35 cellular contexts compared by ENCODE assay signal in genomic region chr4:144873591-144873990, GRCh38.
"Had no signal": no experiment of that assay in that cellular context is flagged by ENCODE, and none has a peak within 500 bp of the region (broad histone marks: within the 10 kb centered on the region; RNA-seq: fewer than 3 reads in every experiment).

No MANE protein-coding gene starts in this region.

- H3K4me2 ChIP-seq: KMS-11 had no signal

- H3K9me3 ChIP-seq: MG63 had no signal

- H3K36me3 ChIP-seq: MG63 had no signal

- H3K4me3 ChIP-seq: MG63 had no signal

- H3K9ac ChIP-seq: KMS-11 had no signal

- H3K27me3 ChIP-seq: MG63 had no signal

- H3K27ac ChIP-seq: KMS-11 had no signal

- DNase-seq: Karpas-422, Kasumi-1, MG63, MM.1S, MV-4-11, NCI-H1048, NCI-H1092, NCI-H1092 treated with DMSO at 0.1 percent for 48 hours, NCI-H1105, NCI-H1105 treated with DMSO at 0.1 percent for 48 hours, NCI-H1417, NCI-H1417 treated with DMSO at 0.1 percent for 48 hours, NCI-H1436, NCI-H1436 treated with DMSO at 0.1 percent for 48 hours, NCI-H146, NCI-H1694, NCI-H1694 treated with DMSO at 0.1 percent for 48 hours, NCI-H187, NCI-H187 treated with DMSO at 0.1 percent for 48 hours, NCI-H1930, NCI-H2029, NCI-H2029 treated with DMSO at 0.1 percent for 48 hours, NCI-H2081, NCI-H2081 treated with DMSO at 0.1 percent for 48 hours, NCI-H2107, NCI-H2171, NCI-H2171 treated with DMSO at 0.1 percent for 48 hours, NCI-H2227 treated with DMSO at 0.1 percent for 48 hours, NCI-H226, NCI-H345, NCI-H446, NCI-H446 treated with DMSO at 0.1 percent for 48 hours, NCI-H510A, NCI-H510A treated with DMSO at 0.1 percent for 48 hours had no signal
